ENCODE assay signal across 11 cellular contexts in genomic region chr5:135032613-135033025, GRCh38. TPM values are rescaled to one million over a fixed set of nuclear protein-coding genes. Genes with fewer than 3 reads are reported as not detected.
DNase-seq lines count a peak whose midpoint lies in the region; ATAC-seq, FAIRE-seq and TF ChIP-seq lines count a peak whose summit lies in the region.
"Had no signal": no experiment of that assay in that cellular context is flagged by ENCODE, and none has a peak within 500 bp of the region (broad histone marks: within the 10 kb centered on the region; RNA-seq: fewer than 3 reads in every experiment).

No MANE protein-coding gene starts in this region.

- H3K9me3 Mint-ChIP-seq in CD4-positive, alpha-beta memory T cell = peaks cover 0 to 9% (median 2%) of the 10 kb centered on the region in 8 donors
- H3K9me3 Mint-ChIP-seq in brain = peaks cover 0 to 9% (median 0%) of the 10 kb centered on the region in 5 experiments
- peaks cover 5% of the 10 kb centered on the region for H3K9me3 Mint-ChIP-seq in neural progenitor cell
- H3K9me3 Mint-ChIP-seq: central memory CD8-positive, alpha-beta T cell had no signal

- no peak for ATAC-seq in HG03039 (IDR thresholded peaks at IDR 0.05; ENCODE audit: unreplicated experiment)

- peaks cover 0 to 3% of the 10 kb centered on the region in 2 donors for H3K36me3 Mint-ChIP-seq in CD4-positive, alpha-beta memory T cell
- H3K36me3 Mint-ChIP-seq in brain (no peaks in the 10 kb centered on the region), neural progenitor cell (no peaks in the 10 kb centered on the region)

- H3K27me3 ChIP-seq in CD4-positive, alpha-beta memory T cell (ENCODE audit: insufficient read depth, low read length) = peaks cover 38% of the 10 kb centered on the region
- peaks cover 100% of the 10 kb centered on the region for H3K27me3 ChIP-seq in neural progenitor cell

- no peak for TF ChIP-seq RAD21 in Ishikawa (IDR thresholded peaks at IDR 0.05; ENCODE audit: low read depth)

- no peak overlapping the region for H3K4me3 ChIP-seq in CD4-positive, alpha-beta memory T cell (ENCODE audit: low read length in 2 of 2)
- H3K4me3 ChIP-seq in neural progenitor cell = peak overlapping the region; percentile 40

- H3K27me3 Mint-ChIP-seq in CD4-positive, alpha-beta memory T cell = peaks cover 59% of the 10 kb centered on the region in 2 donors
- peaks cover 94% of the 10 kb centered on the region for H3K27me3 Mint-ChIP-seq in brain
- peaks cover 77% of the 10 kb centered on the region for H3K27me3 Mint-ChIP-seq in neural progenitor cell (ENCODE audit: insufficient read depth, low read depth)

- FAIRE-seq in GM12892 (lab: Jason Lieb, UNC) = no peak

- POLR2A ChIA-PET in CD4-positive, alpha-beta memory T cell (lab: Charles Lee; ENCODE audit: partially characterized antibody) = no interaction called here

- H3K4me2 ChIP-seq in neural progenitor cell = peak overlapping the region; percentile 85

- no peak for DNase-seq in CD4-positive, alpha-beta memory T cell
- DNase-seq in neural progenitor cell (ENCODE audit: low spot score) (no peak), GM12892 (ENCODE audit: insufficient read length) (no peak), NCI-H510A treated with DMSO at 0.1 percent for 48 hours (lab: John Stamatoyannopoulos, UW) (no peak)
- DNase-seq in stimulated activated naive CD4-positive, alpha-beta T cell treated with Interleukin-2 at 50 U/mL for 16 hours (lab: John Stamatoyannopoulos, UW) = no peak

- CTCF ChIA-PET in CD4-positive, alpha-beta memory T cell (lab: Charles Lee; ENCODE audit: partially characterized antibody) = no interaction called here

- H3F3A ChIP-seq in neural progenitor cell (ENCODE audit: low read depth) = peaks cover 45% of the 10 kb centered on the region

- no peaks in the 10 kb centered on the region for H3K79me2 ChIP-seq in neural progenitor cell (ENCODE audit: low read depth)

- H4K20me1 ChIP-seq in neural progenitor cell (ENCODE audit: low read depth) = peaks cover 88% of the 10 kb centered on the region

- H2AFZ ChIP-seq in neural progenitor cell (replicated peaks) = no peak overlapping the region

- H3K4me1 Mint-ChIP-seq in CD4-positive, alpha-beta memory T cell = peaks cover 21 to 52% (median 34%) of the 10 kb centered on the region in 4 donors
- peaks cover 31% of the 10 kb centered on the region for H3K4me1 Mint-ChIP-seq in brain
- peaks cover 22% of the 10 kb centered on the region for H3K4me1 Mint-ChIP-seq in neural progenitor cell

- no peaks in the 10 kb centered on the region for H3K9me3 ChIP-seq in CD4-positive, alpha-beta memory T cell (ENCODE audit: control insufficient read depth in 1 of 2, low read length in 2 of 2)
- H3K9me3 ChIP-seq in neural progenitor cell (ENCODE audit: low read depth) = no peaks in the 10 kb centered on the region

- no peak for TF ChIP-seq EP300 in Ishikawa (IDR thresholded peaks at IDR 0.05; ENCODE audit: borderline replicate concordance)

- no peaks in the 10 kb centered on the region for H3K36me3 ChIP-seq in CD4-positive, alpha-beta memory T cell (ENCODE audit: insufficient read depth, low read length)
- H3K36me3 ChIP-seq in neural progenitor cell = no peaks in the 10 kb centered on the region

- H3K4me3 Mint-ChIP-seq in CD4-positive, alpha-beta memory T cell = peak overlapping the region; percentile 21 to 75 (median 64)
- H3K4me3 Mint-ChIP-seq in brain = peak overlapping the region; percentile 69 to 89 (median 73)
- H3K4me3 Mint-ChIP-seq in neural progenitor cell = peak overlapping the region; percentile 72

- TF ChIP-seq CTCF in brain (conservative IDR thresholded peaks at IDR 0.05) = no peak
- TF ChIP-seq CTCF in neural progenitor cell (IDR thresholded peaks at IDR 0.05) = no peak

- peak overlapping the region in 1 of 7 donors; percentile 37 for H3K27ac Mint-ChIP-seq in CD4-positive, alpha-beta memory T cell
- H3K27ac Mint-ChIP-seq in brain (peak overlapping the region in 1 of 5 experiments; percentile 76), neural progenitor cell (no peak overlapping the region)

- H3K4me1 ChIP-seq in CD4-positive, alpha-beta memory T cell (ENCODE audit: insufficient read depth, low read length) = peaks cover 24% of the 10 kb centered on the region
- H3K4me1 ChIP-seq in neural progenitor cell = peaks cover 18% of the 10 kb centered on the region

- intact Hi-C loops in CD4-positive, alpha-beta memory T cell (cut with micrococcal nuclease) = no loop called here

- no peak for TF ChIP-seq POLR2A in GM12892 (IDR thresholded peaks at IDR 0.05; ENCODE audit: low read depth, low read length)

- no peak overlapping the region for H3K27ac ChIP-seq in CD4-positive, alpha-beta memory T cell (ENCODE audit: low read depth, low read length)
- no peak overlapping the region for H3K27ac ChIP-seq in neural progenitor cell

- H3K9ac ChIP-seq in neural progenitor cell = no peak overlapping the region

TF ChIP-seq in Ishikawa, 13 proteins besides CTCF, POLR2A, EP300 and RAD21:
- TF ChIP-seq TAF1 (IDR thresholded peaks at IDR 0.05; ENCODE audit: low read depth) = 0 out of 2 replicates have a peak, but pooled peaks have one; percentile 22
- no peak for TF ChIP-seq CEBPB (IDR thresholded peaks at IDR 0.05)

RNA-seq across cellular contexts. Expression of gene PITX1, which starts 1.4 kb away (rescaled TPM):
- total RNA-seq in CD4-positive, alpha-beta memory T cell = not detected
- polyA plus RNA-seq in CD4-positive, alpha-beta memory T cell = not detected
- 5.9 TPM for polyA plus RNA-seq in brain (ENCODE audit: insufficient read depth, low read depth, low replicate concordance)
- total RNA-seq in neural progenitor cell (ENCODE audit: low replicate concordance) = not detected in 2 replicates
- polyA plus RNA-seq in GM12892 (2012; ENCODE audit: missing spikeins) = 0.34 TPM
- total RNA-seq: lung microvascular endothelial cell, RPMI7951 had no signal
